In genomic region chr1:119453021-119453420, GRCh38 we compare ENCODE assay signal across 13 cellular contexts. TPM values are rescaled to one million over a fixed set of nuclear protein-coding genes. Genes with fewer than 3 reads are reported as not detected.
A peak's percentile ranks its signal among the peaks of the same experiment; 100 is the strongest.
DNase-seq lines count a peak whose midpoint lies in the region; ATAC-seq and TF ChIP-seq lines count a peak whose summit lies in the region.
"Had no signal": no experiment of that assay in that cellular context is flagged by ENCODE, and none has a peak within 500 bp of the region (broad histone marks: within the 10 kb centered on the region; RNA-seq: fewer than 3 reads in every experiment).

No MANE protein-coding gene starts in this region.

- DNase-seq in stimulated activated CD4-positive, alpha-beta T cell treated with anti-CD3 and anti-CD28 coated beads, Interleukin-4, amount 100 ng/mL, for 48 hours (ENCODE audit: low read depth in 2 of 2), result peak; percentile 1 to 6
- no peak for DNase-seq in stimulated activated CD4-positive, alpha-beta T cell treated with anti-CD3 and anti-CD28 coated beads, Interleukin-12 subunit alpha, Interleukin-12 subunit beta, amount 100 ng/mL, for 4 hours
- DNase-seq in PC-9 (peak; percentile 60 to 93), fibroblast of mammary gland (ENCODE audit: low read depth) (peak; percentile 74), Calu3 (no peak), dorsolateral prefrontal cortex (no peak)
- DNase-seq: CD8-positive, alpha-beta memory T cell; hippocampal formation; NCI-H2171 had no signal

- POLR2A ChIA-PET in PC-9 (lab: Charles Lee; ENCODE audit: unreplicated experiment), result interaction anchor here (0.6 kb wide), 2 partner anchors 12 to 173 kb away, joined by 4 read pairs; no protein-coding TSS in a partner anchor

- CTCF ChIA-PET in PC-9 (lab: Charles Lee), result no interaction called here
- CTCF ChIA-PET in Calu3 (lab: Charles Lee), result no interaction called here

- H3K36me3 Mint-ChIP-seq in Calu3 (ENCODE audit: insufficient read depth, unreplicated experiment), result no peaks in the 10 kb centered on the region
- H3K36me3 Mint-ChIP-seq: CD8-positive, alpha-beta memory T cell had no signal

- intact Hi-C loops in PC-9 (cut with micrococcal nuclease; ENCODE audit: unreplicated experiment) (no loop called here), Calu3 (cut with micrococcal nuclease; ENCODE audit: unreplicated experiment) (no loop called here), dorsolateral prefrontal cortex (cut with DNase I) (no loop called here)

- H3K36me3 ChIP-seq in PC-9 (ENCODE audit: low read depth), result no peaks in the 10 kb centered on the region

- H3K27me3 ChIP-seq in PC-9 (ENCODE audit: insufficient read depth, low read depth) (no peaks in the 10 kb centered on the region), dorsolateral prefrontal cortex (no peaks in the 10 kb centered on the region)

- H3K4me3 ChIP-seq in PC-9 (no peak overlapping the region), fibroblast of mammary gland (ENCODE audit: control insufficient read depth, low read depth, low read length) (no peak overlapping the region), dorsolateral prefrontal cortex (no peak overlapping the region)

- peaks cover 1% of the 10 kb centered on the region for H3K27me3 Mint-ChIP-seq in Calu3 (ENCODE audit: unreplicated experiment)

- ATAC-seq in GM18511 (IDR thresholded peaks at IDR 0.05; ENCODE audit: unreplicated experiment) (no peak), HG02571 (IDR thresholded peaks at IDR 0.05; ENCODE audit: unreplicated experiment) (no peak)

- BruUV-seq in PC-9 (replicated peaks; lab: Mats Ljungman, UMichigan), result no TSS peak
- no TSS peak for BruUV-seq in Calu3 (replicated peaks; lab: Mats Ljungman, UMichigan)

- H4K20me1 ChIP-seq in PC-9 (ENCODE audit: insufficient read depth), result no peaks in the 10 kb centered on the region

- no peak overlapping the region for H3K4me3 Mint-ChIP-seq in Calu3 (ENCODE audit: low read depth, unreplicated experiment)
- H3K4me3 Mint-ChIP-seq: CD8-positive, alpha-beta memory T cell had no signal

- no peaks in the 10 kb centered on the region for H3K9me2 ChIP-seq in PC-9 (ENCODE audit: insufficient read depth)

- H3K27ac Mint-ChIP-seq in Calu3 (ENCODE audit: unreplicated experiment), result no peak overlapping the region
- H3K27ac Mint-ChIP-seq: CD8-positive, alpha-beta memory T cell had no signal

- no peaks in the 10 kb centered on the region for H3K79me2 ChIP-seq in PC-9 (ENCODE audit: low read depth)

- no peak overlapping the region for H2AFZ ChIP-seq in PC-9

- TF ChIP-seq CTCF in PC-9 (conservative IDR thresholded peaks at IDR 0.05) (no peak), fibroblast of mammary gland (conservative IDR thresholded peaks at IDR 0.05; ENCODE audit: control insufficient read depth, insufficient read depth, low read depth, low read length) (no peak), Calu3 (IDR thresholded peaks at IDR 0.05; ENCODE audit: unreplicated experiment) (no peak), dorsolateral prefrontal cortex (IDR thresholded peaks at IDR 0.05 in 54 of 56, conservative IDR thresholded peaks at IDR 0.05 in 2 of 56; ENCODE audit: low read depth in 1 of 56, partially characterized antibody in 56 of 56) (no peak)

- H3F3A ChIP-seq in PC-9 (ENCODE audit: insufficient read depth, low read depth), result peaks cover 15% of the 10 kb centered on the region; the same call in 1 of the 2 replicates

- H3K4me2 ChIP-seq in PC-9, result peak overlapping the region; percentile 35

- H3K4me1 Mint-ChIP-seq in Calu3 (ENCODE audit: low read depth, unreplicated experiment), result peaks cover 9% of the 10 kb centered on the region
- H3K4me1 Mint-ChIP-seq: CD8-positive, alpha-beta memory T cell had no signal

- H3K4me1 ChIP-seq in PC-9 (replicated peaks; ENCODE audit: insufficient read depth), result peaks cover 25% of the 10 kb centered on the region

- H3K9me3 Mint-ChIP-seq in Calu3 (ENCODE audit: low read depth, unreplicated experiment), result no peaks in the 10 kb centered on the region

- H3K27ac ChIP-seq in PC-9 (no peak overlapping the region), dorsolateral prefrontal cortex (no peak overlapping the region)

- no peaks in the 10 kb centered on the region for H3K9me3 ChIP-seq in PC-9 (ENCODE audit: insufficient read depth, low read depth)

RNA-seq across cellular contexts. Expression of gene HSD3B2, which starts 38.1 kb away (rescaled TPM):
- total RNA-seq in PC-9 (2021) (not detected in 2 replicates), Calu3 (2022) (not detected in 2 replicates), dorsolateral prefrontal cortex (under 1 TPM in 1 of 120 experiments, not detected in 119; 0.36 TPM)
- total RNA-seq: CD8-positive, alpha-beta memory T cell; cerebellum; subcutaneous adipose tissue had no signal

RNA-seq across cellular contexts. Expression of gene HSD3B1, which starts 54.0 kb away (rescaled TPM):
- total RNA-seq in PC-9 (2021) (0.39 TPM in 1 of 2 replicates, not detected in the other), Calu3 (2022) (not detected in 2 replicates), dorsolateral prefrontal cortex (not detected)
- total RNA-seq: CD8-positive, alpha-beta memory T cell; cerebellum had no signal

Comparison
In these comparisons a context has a peak if more than half of its experiments do, and no peak if none do; other contexts are left out.
1. DNase-seq: peak in stimulated activated CD4-positive, alpha-beta T cell treated with anti-CD3 and anti-CD28 coated beads, Interleukin-4, amount 100 ng/mL, for 48 hours (2 of 2), PC-9 (2 of 2) and fibroblast of mammary gland (single experiment); none in stimulated activated CD4-positive, alpha-beta T cell treated with anti-CD3 and anti-CD28 coated beads, Interleukin-12 subunit alpha, Interleukin-12 subunit beta, amount 100 ng/mL, for 4 hours (single experiment), Calu3 (single experiment) and dorsolateral prefrontal cortex (0 of 10).